In genomic region chr9:6471231-6471630, GRCh38 we compare ENCODE assay signal across 20 cellular contexts.
"Had no signal": no experiment of that assay in that cellular context is flagged by ENCODE, and none has a peak within 500 bp of the region (broad histone marks: within the 10 kb centered on the region; RNA-seq: fewer than 3 reads in every experiment).

No MANE protein-coding gene starts in this region.

- DNase-seq: cortex of kidney; dorsolateral prefrontal cortex; effector CD8-positive, alpha-beta T cell; heart left ventricle; hippocampal formation; left colon; left ventricle myocardium superior; naive B cell; spleen; stimulated activated CD4-positive, alpha-beta T cell treated with anti-CD3 and anti-CD28 coated beads, Interleukin-15, amount 100 ng/mL, for 24 hours; stimulated activated CD4-positive, alpha-beta T cell treated with anti-CD3 and anti-CD28 coated beads, Interleukin-1b, Interleukin-23, amount 100 ng/mL, for 48 hours; stimulated activated CD4-positive, alpha-beta T cell treated with anti-CD3 and anti-CD28 coated beads, Interleukin-4, amount 100 ng/mL, for 24 hours; stimulated activated naive CD4-positive, alpha-beta T cell treated with Interleukin-2 at 50 U/mL for 16 hours; tibial artery; upper lobe of left lung had no signal

- H3K36me3 ChIP-seq: tibial artery had no signal

- H3K4me3 Mint-ChIP-seq: naive B cell, nephron had no signal

- H3K27ac ChIP-seq: dorsolateral prefrontal cortex, heart left ventricle, spleen, tibial artery, upper lobe of left lung, vagina had no signal

- ATAC-seq: heart left ventricle, left colon, left ventricle myocardium superior, sciatic nerve had no signal

- H3K4me1 ChIP-seq: upper lobe of left lung, vagina had no signal

- H3K9me3 Mint-ChIP-seq: naive B cell, nephron had no signal

- H3K4me3 ChIP-seq: dorsolateral prefrontal cortex, heart left ventricle, lung, spleen, tibial artery, upper lobe of left lung, vagina had no signal

- H3K9me3 ChIP-seq: heart left ventricle, spleen, tibial artery, upper lobe of left lung, vagina had no signal

- FAIRE-seq: frontal cortex had no signal

- H3K27me3 ChIP-seq: dorsolateral prefrontal cortex, heart left ventricle, spleen, tibial artery, upper lobe of left lung, vagina had no signal

- H3K27me3 Mint-ChIP-seq: naive B cell had no signal
